ENCODE assay signal across 1 cellular context in genomic region chr10:78925800-78926319, GRCh38.
TF ChIP-seq lines count a peak whose summit lies in the region.

No MANE protein-coding gene starts in this region.

TF ChIP-seq in K562, 482 proteins besides CTCF, POLR2A, EP300 and RAD21 (continued from another document and continues in another):
- no peak for TF ChIP-seq AFF1 (IDR thresholded peaks at IDR 0.05; ENCODE audit: low read depth in 1 of 2, partially characterized antibody in 2 of 2)
- TF ChIP-seq GTF2E2 (tag; IDR thresholded peaks at IDR 0.05), result 0 out of 2 replicates have a peak, but pooled peaks have one; percentile 53
- TF ChIP-seq MEIS2 (IDR thresholded peaks at IDR 0.05; ENCODE audit: partially characterized antibody), result peak; percentile 5
- TF ChIP-seq JUN (IDR thresholded peaks at IDR 0.05; ENCODE audit: borderline replicate concordance, low read depth, low read length), result peak; percentile 47; the same call in 1 of the 2 replicates
- no peak for TF ChIP-seq JUN (CRISPR knock-in tag; IDR thresholded peaks at IDR 0.05; ENCODE audit: borderline replicate concordance)
- peak; percentile 77 for TF ChIP-seq HES1 (IDR thresholded peaks at IDR 0.05; ENCODE audit: low read depth)
- no peak for TF ChIP-seq ZNF431 (CRISPR knock-in tag; IDR thresholded peaks at IDR 0.05)
- TF ChIP-seq RERE (CRISPR knock-in tag; IDR thresholded peaks at IDR 0.05; ENCODE audit: borderline replicate concordance), result no peak
- no peak for TF ChIP-seq SRSF7 (optimal IDR thresholded peaks at IDR 0.05; ENCODE audit: low read depth, low read length)
- peak; percentile 90 for TF ChIP-seq HDAC2 (IDR thresholded peaks at IDR 0.05)
- TF ChIP-seq NFE2 (IDR thresholded peaks at IDR 0.05; ENCODE audit: low read depth), result peak; percentile 85
- no peak for TF ChIP-seq GTF2F1 (IDR thresholded peaks at IDR 0.05; ENCODE audit: low read depth, low read length)
- TF ChIP-seq SMARCC2 (IDR thresholded peaks at IDR 0.05; ENCODE audit: low read depth), result no peak
- no peak for TF ChIP-seq ZNF354B (CRISPR knock-in tag; IDR thresholded peaks at IDR 0.05)
- peak; percentile 97 for TF ChIP-seq MIER1 (IDR thresholded peaks at IDR 0.05; ENCODE audit: low read depth)
- no peak for TF ChIP-seq NCOA4 (IDR thresholded peaks at IDR 0.05; ENCODE audit: partially characterized antibody)
- no peak for TF ChIP-seq ZNF41 (CRISPR knock-in tag; conservative IDR thresholded peaks at IDR 0.05)
- TF ChIP-seq RNF2 (IDR thresholded peaks at IDR 0.05), result peak; percentile 42; the same call in 1 of the 2 replicates
- TF ChIP-seq MNT (conservative IDR thresholded peaks at IDR 0.05), result peak in 1 of 2 experiments; percentile 45; a peak in 1 of 4 replicates
- TF ChIP-seq NFRKB (IDR thresholded peaks at IDR 0.05; ENCODE audit: low read depth), result no peak
- 0 out of 2 replicates have a peak, but pooled peaks have one; percentile 9 for TF ChIP-seq OTX1 (CRISPR knock-in tag; IDR thresholded peaks at IDR 0.05)
- no peak for TF ChIP-seq SIN3A (IDR thresholded peaks at IDR 0.05; ENCODE audit: borderline replicate concordance in 2 of 2, control insufficient read depth in 1 of 2, low read depth in 2 of 2, low read length in 2 of 2)
- no peak for TF ChIP-seq RNF219 (CRISPR knock-in tag; IDR thresholded peaks at IDR 0.05)
- TF ChIP-seq ATF3 (IDR thresholded peaks at IDR 0.05), result peak; percentile 74; the same call in 1 of the 2 replicates
- TF ChIP-seq ATF3 (CRISPR knock-in tag; conservative IDR thresholded peaks at IDR 0.05), result 0 out of 2 replicates have a peak, but pooled peaks have one; percentile 32
- TF ChIP-seq EGR1 (conservative IDR thresholded peaks at IDR 0.05), result peak; percentile 48; the same call in 1 of the 2 replicates
- TF ChIP-seq ZBTB33 (CRISPR knock-in tag; IDR thresholded peaks at IDR 0.05), result no peak
- TF ChIP-seq MAFG (tag; conservative IDR thresholded peaks at IDR 0.05), result peak; percentile 63
- peak; percentile 95; the same call in 1 of the 2 replicates for TF ChIP-seq PHF21A (IDR thresholded peaks at IDR 0.05; ENCODE audit: borderline replicate concordance, low read depth)
- TF ChIP-seq ZNF239 (CRISPR knock-in tag; IDR thresholded peaks at IDR 0.05), result no peak
- TF ChIP-seq SOX6 (IDR thresholded peaks at IDR 0.05), result peak; percentile 41; the same call in 1 of the 2 replicates
- TF ChIP-seq VEZF1 (CRISPR knock-in tag; IDR thresholded peaks at IDR 0.05), result peak; percentile 30; the same call in 1 of the 2 replicates
- TF ChIP-seq CEBPG (CRISPR knock-in tag; IDR thresholded peaks at IDR 0.05), result no peak
- TF ChIP-seq CEBPG (tag; conservative IDR thresholded peaks at IDR 0.05 in 1 of 2, IDR thresholded peaks at IDR 0.05 in 1 of 2), result peak; percentile 84 to 87
- no peak for TF ChIP-seq ZFP36 (IDR thresholded peaks at IDR 0.05; ENCODE audit: low read depth, low read length, partially characterized antibody)
- 0 out of 4 replicates have a peak, but pooled peaks of 1 of the 2 experiments have one; percentile 40 for TF ChIP-seq TRIM24 (IDR thresholded peaks at IDR 0.05)
